In the genomic region with DNA sequence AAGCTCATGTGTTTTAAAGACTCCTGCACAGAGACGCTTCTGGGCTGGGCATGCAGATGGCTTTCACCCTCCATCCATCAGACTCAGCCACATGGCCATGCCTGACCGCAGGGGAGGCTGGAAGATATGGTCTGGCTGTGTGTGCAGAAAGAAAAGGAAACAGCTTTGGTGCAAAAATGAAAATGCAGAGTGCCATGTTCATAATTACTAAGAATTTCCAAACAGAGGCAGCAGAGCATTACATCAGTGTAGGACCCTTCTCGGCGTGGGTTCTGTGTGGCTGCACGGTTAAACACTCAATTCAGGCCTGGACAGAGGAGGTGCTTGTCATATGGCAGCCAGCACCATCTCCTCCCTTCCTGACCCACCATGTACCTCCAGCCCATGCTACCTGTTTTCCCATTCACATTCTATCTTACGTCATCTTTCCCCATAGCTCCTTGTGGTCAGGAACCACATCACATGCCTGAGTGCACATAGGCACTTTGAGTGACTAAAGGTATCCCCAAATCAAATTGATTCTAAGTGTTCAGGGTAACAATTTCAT, we compare ENCODE assay signal across 9 cellular contexts.
A peak's percentile ranks its signal among the peaks of the same experiment; 100 is the strongest.
DNase-seq lines count a peak whose midpoint lies in the region; ATAC-seq, FAIRE-seq and TF ChIP-seq lines count a peak whose summit lies in the region.
"Had no signal": no experiment of that assay in that cellular context is flagged by ENCODE, and none has a peak within 500 bp of the region (broad histone marks: within the 10 kb centered on the region; RNA-seq: fewer than 3 reads in every experiment).

No MANE protein-coding gene starts in this region.

- no peak overlapping the region for H3K4me3 ChIP-seq in HL-60 (replicated peaks; ENCODE audit: insufficient read depth, low read length)
- no peak overlapping the region for H3K4me3 ChIP-seq in thyroid gland (replicated peaks in 1 of 3)
- no peak overlapping the region for H3K4me3 ChIP-seq in sigmoid colon

- H3K9me3 ChIP-seq in thyroid gland (no peaks in the 10 kb centered on the region), sigmoid colon (no peaks in the 10 kb centered on the region)

- H3K27ac ChIP-seq in HL-60 (replicated peaks): peak overlapping the region; percentile 26
- no peak overlapping the region for H3K27ac ChIP-seq in thyroid gland
- H3K27ac ChIP-seq in sigmoid colon: no peak overlapping the region
- H3K27ac ChIP-seq: WERI-Rb-1 had no signal

- TF ChIP-seq POLR2A in GM12891 (IDR thresholded peaks at IDR 0.05; ENCODE audit: low read depth, low read length) (no peak), thyroid gland (IDR thresholded peaks at IDR 0.05) (no peak), sigmoid colon (IDR thresholded peaks at IDR 0.05) (no peak)

- no peaks in the 10 kb centered on the region for H3K27me3 ChIP-seq in HL-60 (ENCODE audit: insufficient read depth, poor library complexity, severe bottlenecking)
- no peaks in the 10 kb centered on the region for H3K27me3 ChIP-seq in thyroid gland
- H3K27me3 ChIP-seq in sigmoid colon: no peaks in the 10 kb centered on the region

- DNase-seq in GM12891 (ENCODE audit: insufficient read length, low spot score) (no peak), HL-60 (ENCODE audit: low read depth in 1 of 2, low spot score in 1 of 2) (peak in 1 of 2 experiments; percentile 69), amniotic epithelial cell (ENCODE audit: low read depth) (peak; percentile 28), thyroid gland (no peak), sigmoid colon (no peak), dedifferentiated amniotic fluid mesenchymal stem cell (ENCODE audit: extremely low spot score) (no peak), cortex of kidney (lab: John Stamatoyannopoulos, UW) (no peak)
- DNase-seq: WERI-Rb-1 had no signal

- H3K4me1 ChIP-seq in thyroid gland (peaks cover 16 to 17% of the 10 kb centered on the region in 2 donors), sigmoid colon (no peaks in the 10 kb centered on the region)

- peak; percentile 70 for FAIRE-seq in GM12891 (lab: Jason Lieb, UNC)

- TF ChIP-seq CTCF in HL-60 (IDR thresholded peaks at IDR 0.05; ENCODE audit: insufficient read depth, low read length): no peak
- TF ChIP-seq CTCF in thyroid gland (IDR thresholded peaks at IDR 0.05): peak in 1 of 6 experiments; percentile 9
- TF ChIP-seq CTCF in sigmoid colon (IDR thresholded peaks at IDR 0.05): no peak

- 82% methylated on average over 6 of the region's 6 CpGs for WGBS in thyroid gland, 2 donors
- WGBS in sigmoid colon, 2 donors: 52 to 78% methylated on average over 6 of the region's 6 CpGs

- TF ChIP-seq EP300 in sigmoid colon (IDR thresholded peaks at IDR 0.05): no peak

- no peaks in the 10 kb centered on the region for H3K36me3 ChIP-seq in thyroid gland
- no peaks in the 10 kb centered on the region for H3K36me3 ChIP-seq in sigmoid colon
- H3K36me3 ChIP-seq: WERI-Rb-1 had no signal

- ATAC-seq in GM21447 (IDR thresholded peaks at IDR 0.05; ENCODE audit: unreplicated experiment): peak; percentile 45

- intact Hi-C loops in thyroid gland (cut with DNase I) (no loop called here), sigmoid colon (cut with DNase I) (no loop called here)

TF ChIP-seq in GM12891, 5 proteins besides CTCF, POLR2A, EP300 and RAD21:
- TF ChIP-seq POU2F2 (IDR thresholded peaks at IDR 0.05; ENCODE audit: low read depth, low read length) (no peak), TAF1 (IDR thresholded peaks at IDR 0.05; ENCODE audit: low read depth, low read length) (no peak), SPI1 (IDR thresholded peaks at IDR 0.05; ENCODE audit: low read depth, low read length) (no peak), POLR2AphosphoS5 (IDR thresholded peaks at IDR 0.05; ENCODE audit: low read depth, low read length) (no peak), PAX5 (IDR thresholded peaks at IDR 0.05; ENCODE audit: insufficient read depth, low read length, severe bottlenecking) (no peak)
TF ChIP-seq in GM12891: peak in this region for 0.
